8 cellular contexts compared by ENCODE assay signal in genomic region chr7:101754432-101755159, GRCh38.
DNase-seq lines count a peak whose midpoint lies in the region; ATAC-seq and TF ChIP-seq lines count a peak whose summit lies in the region.

No MANE protein-coding gene starts in this region.

- H3K9me3 ChIP-seq in CD8-positive, alpha-beta T cell (ENCODE audit: low read length), result no peaks in the 10 kb centered on the region
- H3K9me3 ChIP-seq in mesenchymal stem cell (ENCODE audit: control insufficient read depth, low read length), result no peaks in the 10 kb centered on the region
- no peaks in the 10 kb centered on the region for H3K9me3 ChIP-seq in vagina

- H3K23ac ChIP-seq in mesenchymal stem cell (ENCODE audit: low read length in 2 of 2), result no peak overlapping the region

- TF ChIP-seq CTCF in CD8-positive, alpha-beta T cell (IDR thresholded peaks at IDR 0.05), result no peak
- TF ChIP-seq CTCF in LNCaP clone FGC (IDR thresholded peaks at IDR 0.05; ENCODE audit: control insufficient read depth, extremely low read depth, insufficient read depth) (no peak), astrocyte of the cerebellum (IDR thresholded peaks at IDR 0.05; ENCODE audit: low read depth, low read length, missing control alignments) (no peak), vagina (IDR thresholded peaks at IDR 0.05) (no peak)

- POLR2A ChIA-PET in CD8-positive, alpha-beta T cell (lab: Charles Lee), result no interaction called here

- H4K91ac ChIP-seq in mesenchymal stem cell (ENCODE audit: low read length), result no peak overlapping the region

- no peak for ATAC-seq in CD8-positive, alpha-beta T cell
- ATAC-seq in GM19035 (IDR thresholded peaks at IDR 0.05; ENCODE audit: unreplicated experiment), result no peak
- ATAC-seq in GM18858 (IDR thresholded peaks at IDR 0.05; ENCODE audit: unreplicated experiment), result no peak

- H3K18ac ChIP-seq in mesenchymal stem cell (ENCODE audit: low read depth in 1 of 2, low read length in 2 of 2), result no peak overlapping the region

- no peaks in the 10 kb centered on the region for H3K36me3 ChIP-seq in CD8-positive, alpha-beta T cell (ENCODE audit: insufficient read depth, low read length)
- H3K36me3 ChIP-seq in mesenchymal stem cell (ENCODE audit: control insufficient read depth in 1 of 2, insufficient read depth in 2 of 2, low read depth in 1 of 2, low read length in 2 of 2) (no peaks in the 10 kb centered on the region), vagina (no peaks in the 10 kb centered on the region)

- intact Hi-C loops in CD8-positive, alpha-beta T cell (cut with DNase I, micrococcal nuclease), result no loop called here
- intact Hi-C loops in vagina (cut with DNase I), result no loop called here

- peak overlapping the region; percentile 60 for H3K4me3 ChIP-seq in CD8-positive, alpha-beta T cell (ENCODE audit: low read depth, low read length)
- H3K4me3 ChIP-seq in LNCaP clone FGC (ENCODE audit: low read depth, low read length) (peak overlapping the region; percentile 52), astrocyte of the cerebellum (ENCODE audit: low read depth, low read length) (peak overlapping the region; percentile 43), mesenchymal stem cell (ENCODE audit: insufficient read depth in 1 of 2, low read depth in 1 of 2, low read length in 2 of 2) (peak overlapping the region in 1 of 2 experiments; percentile 82), vagina (peak overlapping the region; percentile 41 to 52)

- H3K14ac ChIP-seq in mesenchymal stem cell (ENCODE audit: low read length in 2 of 2), result no peak overlapping the region

- peak overlapping the region; percentile 56 for H3K27ac Mint-ChIP-seq in CD8-positive, alpha-beta T cell

- H3K27me3 ChIP-seq in CD8-positive, alpha-beta T cell (ENCODE audit: insufficient read depth, low read length), result no peaks in the 10 kb centered on the region
- H3K27me3 ChIP-seq in mesenchymal stem cell (ENCODE audit: control insufficient read depth in 1 of 2, insufficient read depth in 1 of 2, low read length in 2 of 2) (peaks cover 12 to 53% of the 10 kb centered on the region in 2 experiments), vagina (no peaks in the 10 kb centered on the region)

- CTCF ChIA-PET in CD8-positive, alpha-beta T cell (lab: Charles Lee), result interaction anchor here (2.4 kb wide), 1 partner anchor 11 kb away, joined by 10 read pairs; no protein-coding TSS in a partner anchor

- H3K4me2 ChIP-seq in mesenchymal stem cell (ENCODE audit: low read length, poor library complexity, severe bottlenecking), result no peak overlapping the region

- no peaks in the 10 kb centered on the region for H3K79me1 ChIP-seq in mesenchymal stem cell (replicated peaks; ENCODE audit: low read length, poor library complexity, severe bottlenecking)

- no peak overlapping the region for H2BK12ac ChIP-seq in mesenchymal stem cell (ENCODE audit: low read length in 2 of 2)

- no peak overlapping the region for H2BK120ac ChIP-seq in mesenchymal stem cell (ENCODE audit: low read depth, low read length)

- no peaks in the 10 kb centered on the region for H3K27me3 Mint-ChIP-seq in CD8-positive, alpha-beta T cell (ENCODE audit: low read depth)

- H3K9ac ChIP-seq in mesenchymal stem cell (ENCODE audit: low read length), result peak overlapping the region; percentile 78

- no peak overlapping the region for H3K27ac ChIP-seq in CD8-positive, alpha-beta T cell (ENCODE audit: low read depth, low read length)
- no peak overlapping the region for H3K27ac ChIP-seq in mesenchymal stem cell (ENCODE audit: low read length, poor library complexity, severe bottlenecking)
- no peak overlapping the region for H3K27ac ChIP-seq in vagina

- H2BK5ac ChIP-seq in mesenchymal stem cell (ENCODE audit: low read depth, low read length, poor library complexity, severe bottlenecking), result no peak overlapping the region

- no peak overlapping the region for H2BK15ac ChIP-seq in mesenchymal stem cell (ENCODE audit: low read depth, poor library complexity, severe bottlenecking)

- peaks cover 13% of the 10 kb centered on the region for H3K4me1 Mint-ChIP-seq in CD8-positive, alpha-beta T cell (ENCODE audit: low read depth)

- H3K9me3 Mint-ChIP-seq in CD8-positive, alpha-beta T cell, result no peaks in the 10 kb centered on the region

- peaks cover 5% of the 10 kb centered on the region for H3K4me1 ChIP-seq in CD8-positive, alpha-beta T cell (ENCODE audit: insufficient read depth, low read length)
- no peaks in the 10 kb centered on the region for H3K4me1 ChIP-seq in mesenchymal stem cell (ENCODE audit: control insufficient read depth, insufficient read depth, low read depth, low read length)
- H3K4me1 ChIP-seq in vagina, result no peaks in the 10 kb centered on the region

- no peak for TF ChIP-seq POLR2A in vagina (IDR thresholded peaks at IDR 0.05)

- H4K8ac ChIP-seq in mesenchymal stem cell (ENCODE audit: low read length), result no peak overlapping the region

- peak overlapping the region; percentile 80 for H3K4me3 Mint-ChIP-seq in CD8-positive, alpha-beta T cell

- no peak overlapping the region for H3K4ac ChIP-seq in mesenchymal stem cell (ENCODE audit: low read depth in 1 of 2, low read length in 2 of 2)

- no peak overlapping the region for H2AK5ac ChIP-seq in mesenchymal stem cell (ENCODE audit: low read length, severe bottlenecking)

- H2AFZ ChIP-seq in mesenchymal stem cell (ENCODE audit: low read depth, low read length), result no peak overlapping the region

- H3K36me3 Mint-ChIP-seq in CD8-positive, alpha-beta T cell, result no peaks in the 10 kb centered on the region

- peak in 1 of 7 experiments; percentile 56 for DNase-seq in CD8-positive, alpha-beta T cell
- DNase-seq in LNCaP clone FGC (ENCODE audit: low read depth) (peak; percentile 7), astrocyte of the cerebellum (ENCODE audit: low read depth) (peak; percentile 24), mesenchymal stem cell (peak; percentile 24), vagina (ENCODE audit: extremely low spot score in 2 of 2) (no peak), DMS153 treated with DMSO at 0.1 percent for 48 hours (lab: John Stamatoyannopoulos, UW; ENCODE audit: unreplicated experiment) (no peak)

- WGBS in mesenchymal stem cell, result 80% methylated on average over 22 of the region's 22 CpGs

- in situ Hi-C loops in astrocyte of the cerebellum (cut with HindIII; ENCODE audit: low sequenced_read_pairs), result no loop called here

Comparison
In these comparisons a context has a peak if more than half of its experiments do, and no peak if none do; other contexts are left out.
1. DNase-seq: peak in LNCaP clone FGC (single experiment), astrocyte of the cerebellum (single experiment) and mesenchymal stem cell (single experiment); none in vagina (0 of 2) and DMS153 treated with DMSO at 0.1 percent for 48 hours (single experiment).